In genomic region chr12:124675881-124676688, GRCh38 we compare ENCODE assay signal across 10 cellular contexts.
DNase-seq lines count a peak whose midpoint lies in the region; ATAC-seq and TF ChIP-seq lines count a peak whose summit lies in the region.
"Had no signal": no experiment of that assay in that cellular context is flagged by ENCODE, and none has a peak within 500 bp of the region (broad histone marks: within the 10 kb centered on the region; RNA-seq: fewer than 3 reads in every experiment).

No MANE protein-coding gene starts in this region.

- DNase-seq in KBM-7 (peak; percentile 59), cardiac fibroblast (ENCODE audit: low read depth in 2 of 2) (peak; percentile 42 to 59), lower lobe of right lung (no peak), substantia nigra (lab: John Stamatoyannopoulos, UW) (peak in 19 of 49 donors; percentile 19 to 76 (median 38)), RPMI8226 (no peak), NCI-H128 (lab: John Stamatoyannopoulos, UW; ENCODE audit: unreplicated experiment) (no peak)
- no peak for DNase-seq in activated naive CD4-positive, alpha-beta T cell treated with Interleukin-2 at 50 U/mL for 16 hours
- DNase-seq in activated CD4-positive, alpha-beta T cell treated with anti-CD3 and anti-CD28 coated beads, Interleukin-2, amount 50 U/mL, for 48 hours, result no peak
- DNase-seq: T-helper 9 cell had no signal

- H3K4me1 ChIP-seq in lower lobe of right lung, result peaks cover 33% of the 10 kb centered on the region

- no peaks in the 10 kb centered on the region for H3K27me3 ChIP-seq in lower lobe of right lung (ENCODE audit: low read depth)
- H3K27me3 ChIP-seq: ovary had no signal

- intact Hi-C loops in lower lobe of right lung (cut with DNase I), result no loop called here

- no peaks in the 10 kb centered on the region for H3K9me3 ChIP-seq in lower lobe of right lung
- H3K9me3 ChIP-seq: ovary had no signal

- TF ChIP-seq CTCF in cardiac fibroblast (IDR thresholded peaks at IDR 0.05; ENCODE audit: low read depth, low read length) (no peak), lower lobe of right lung (IDR thresholded peaks at IDR 0.05) (no peak)

- in situ Hi-C loops in KBM-7 (cut with MboI; ENCODE audit: low pct_unique_long_range_greater_than_20kb, low sequenced_read_pairs), result no loop called here

- no peaks in the 10 kb centered on the region for H3K36me3 ChIP-seq in lower lobe of right lung
- H3K36me3 ChIP-seq: ovary had no signal

- no peak overlapping the region for H3K27ac ChIP-seq in lower lobe of right lung
- H3K27ac ChIP-seq in substantia nigra (ENCODE audit: low read depth, low read length, poor library complexity, severe bottlenecking), result peak overlapping the region; percentile 89
- H3K27ac ChIP-seq: ovary had no signal

- no peak overlapping the region for H3K4me3 ChIP-seq in cardiac fibroblast (replicated peaks in 1 of 2; ENCODE audit: low read depth in 2 of 2, low read length in 2 of 2)
- no peak overlapping the region for H3K4me3 ChIP-seq in lower lobe of right lung
- H3K4me3 ChIP-seq: ovary had no signal

- ATAC-seq in lower lobe of right lung, result peak; percentile 16 to 30

Comparison
In these comparisons a context has a peak if more than half of its experiments do, and no peak if none do; other contexts are left out.
1. DNase-seq: peak in KBM-7 (single experiment) and cardiac fibroblast (2 of 2); none in lower lobe of right lung (single experiment), RPMI8226 (single experiment), activated naive CD4-positive, alpha-beta T cell treated with Interleukin-2 at 50 U/mL for 16 hours (single experiment), activated CD4-positive, alpha-beta T cell treated with anti-CD3 and anti-CD28 coated beads, Interleukin-2, amount 50 U/mL, for 48 hours (0 of 2) and NCI-H128 (single experiment).